23 cellular contexts compared by ENCODE assay signal in genomic region chrX:5915783-5916182, GRCh38.
"Had no signal": no experiment of that assay in that cellular context is flagged by ENCODE, and none has a peak within 500 bp of the region (broad histone marks: within the 10 kb centered on the region; RNA-seq: fewer than 3 reads in every experiment).

No MANE protein-coding gene starts in this region.

- H3K27me3 Mint-ChIP-seq: activated CD4-positive, alpha-beta T cell treated with anti-CD3 and anti-CD28 coated beads, Interleukin-2, amount 10 ng/mL, durations not matched to agents 7 days and 5 days; activated CD8-positive, alpha-beta memory T cell treated with anti-CD3 and anti-CD28 coated beads, Interleukin-2, amount 10 ng/mL, durations not matched to agents 7 days and 5 days; activated CD8-positive, alpha-beta T cell treated with anti-CD3 and anti-CD28 coated beads for 36 hours; activated naive CD8-positive, alpha-beta T cell treated with anti-CD3 and anti-CD28 coated beads, Interleukin-2, amount 50 U/mL, for 24 hours; naive B cell had no signal

- H3K36me3 ChIP-seq: cardiac muscle cell, lower lobe of right lung, sigmoid colon had no signal

- H3K4me3 ChIP-seq: cardiac muscle cell, lower lobe of right lung, sigmoid colon had no signal

- H3K4me1 Mint-ChIP-seq: activated CD4-positive, alpha-beta T cell treated with anti-CD3 and anti-CD28 coated beads, Interleukin-2, amount 10 ng/mL, durations not matched to agents 7 days and 5 days; activated CD8-positive, alpha-beta memory T cell treated with anti-CD3 and anti-CD28 coated beads, Interleukin-2, amount 10 ng/mL, durations not matched to agents 7 days and 5 days; activated naive CD8-positive, alpha-beta T cell treated with anti-CD3 and anti-CD28 coated beads, Interleukin-2, amount 50 U/mL, for 24 hours; immature natural killer cell; naive B cell; stimulated activated naive B cell treated with anti-CD40 and anti-IgM and Interleukin-4, amounts not matched to agents 10 μg/mL and 1 μg/mL and 100 μg/mL, for 72 hours had no signal

- H3K27me3 ChIP-seq: cardiac muscle cell, sigmoid colon had no signal

- H3K27ac Mint-ChIP-seq: activated CD4-positive, alpha-beta T cell treated with anti-CD3 and anti-CD28 coated beads, Interleukin-2, amount 10 ng/mL, durations not matched to agents 7 days and 5 days; activated CD8-positive, alpha-beta memory T cell treated with anti-CD3 and anti-CD28 coated beads, Interleukin-2, amount 10 ng/mL, durations not matched to agents 7 days and 5 days; activated CD8-positive, alpha-beta T cell treated with anti-CD3 and anti-CD28 coated beads for 36 hours; activated naive CD8-positive, alpha-beta T cell treated with anti-CD3 and anti-CD28 coated beads, Interleukin-2, amount 50 U/mL, for 24 hours; activated T-helper 1 cell treated with anti-CD3 and anti-CD28 coated beads, Interleukin-12 subunit alpha, Interleukin-12 subunit beta, Interleukin-2, Interleukin-4 antibody, amounts not matched to agents 30 ng/mL and 10 ng/mL and 1 ng/mL, durations not matched to agents 14 hours and 24 hours and 36 hours; immature natural killer cell; naive B cell; stimulated activated naive B cell treated with anti-CD40 and anti-IgM and Interleukin-4, amounts not matched to agents 10 μg/mL and 1 μg/mL and 100 μg/mL, for 72 hours; T-helper 2 cell treated with Interferon-gamma antibody and Interleukin-4, amounts not matched to agents 5 μg/mL and 100 μg/mL, for 36 hours had no signal

- H3K36me3 Mint-ChIP-seq: activated CD8-positive, alpha-beta memory T cell treated with anti-CD3 and anti-CD28 coated beads, Interleukin-2, amount 10 ng/mL, durations not matched to agents 7 days and 5 days; immature natural killer cell; naive B cell; stimulated activated naive B cell treated with anti-CD40 and anti-IgM and Interleukin-4, amounts not matched to agents 10 μg/mL and 1 μg/mL and 100 μg/mL, for 72 hours had no signal

- H3K4me1 ChIP-seq: lower lobe of right lung, sigmoid colon had no signal

- H3K4me3 Mint-ChIP-seq: activated CD4-positive, alpha-beta T cell treated with anti-CD3 and anti-CD28 coated beads, Interleukin-2, amount 10 ng/mL, durations not matched to agents 7 days and 5 days; activated CD8-positive, alpha-beta memory T cell treated with anti-CD3 and anti-CD28 coated beads, Interleukin-2, amount 10 ng/mL, durations not matched to agents 7 days and 5 days; activated CD8-positive, alpha-beta T cell treated with anti-CD3 and anti-CD28 coated beads for 36 hours; activated naive CD8-positive, alpha-beta T cell treated with anti-CD3 and anti-CD28 coated beads, Interleukin-2, amount 50 U/mL, for 24 hours; activated T-helper 1 cell treated with anti-CD3 and anti-CD28 coated beads, Interleukin-12 subunit alpha, Interleukin-12 subunit beta, Interleukin-2, Interleukin-4 antibody, amounts not matched to agents 30 ng/mL and 10 ng/mL and 1 ng/mL, durations not matched to agents 14 hours and 24 hours and 36 hours; immature natural killer cell; naive B cell; stimulated activated naive B cell treated with anti-CD40 and anti-IgM and Interleukin-4, amounts not matched to agents 10 μg/mL and 1 μg/mL and 100 μg/mL, for 72 hours; T-helper 2 cell treated with Interferon-gamma antibody and Interleukin-4, amounts not matched to agents 5 μg/mL and 100 μg/mL, for 36 hours had no signal

- ATAC-seq: activated CD8-positive, alpha-beta memory T cell treated with anti-CD3 and anti-CD28 coated beads, Interleukin-2, amount 10 ng/mL, durations not matched to agents 7 days and 5 days; activated CD8-positive, alpha-beta T cell treated with anti-CD3 and anti-CD28 coated beads for 36 hours; activated naive CD8-positive, alpha-beta T cell treated with anti-CD3 and anti-CD28 coated beads, Interleukin-2, amount 50 U/mL, for 24 hours; left lobe of liver; lower lobe of right lung; stimulated activated naive B cell treated with anti-CD40 and anti-IgM and Interleukin-4, amounts not matched to agents 10 μg/mL and 1 μg/mL and 100 μg/mL, for 72 hours had no signal

- H3K27ac ChIP-seq: cardiac muscle cell, epithelial cell of prostate, lower lobe of right lung, sigmoid colon, VCaP had no signal

- H3K9me3 ChIP-seq: lower lobe of right lung had no signal

- DNase-seq: activated CD4-positive, alpha-beta T cell treated with anti-CD3 and anti-CD28 coated beads, Interleukin-2, amount 10 ng/mL, durations not matched to agents 7 days and 5 days; activated CD4-positive, CD25-positive, alpha-beta regulatory T cell treated with anti-CD3 and anti-CD28 coated beads, Interleukin-2, amount 50 U/mL, for 72 hours; activated CD8-positive, alpha-beta memory T cell treated with anti-CD3 and anti-CD28 coated beads, Interleukin-2, amount 10 ng/mL, durations not matched to agents 7 days and 5 days; activated CD8-positive, alpha-beta T cell treated with anti-CD3 and anti-CD28 coated beads for 36 hours; activated gamma-delta T cell; activated naive CD4-positive, alpha-beta T cell treated with anti-CD3 and anti-CD28 coated beads, Interleukin-2, amount 50 U/mL, for 16 hours; activated naive CD8-positive, alpha-beta T cell treated with anti-CD3 and anti-CD28 coated beads, Interleukin-2, amount 50 U/mL, for 24 hours; cortex of kidney; immature natural killer cell; lower lobe of right lung; naive B cell; retina; sigmoid colon; stimulated activated CD4-positive, alpha-beta T cell treated with anti-CD3 and anti-CD28 coated beads, Interleukin-2, amount 100 ng/mL, for 48 hours; stimulated activated CD8-positive, alpha-beta memory T cell treated with anti-CD3 and anti-CD28 coated beads, Interleukin-4, amount 100 ng/mL, for 48 hours; stimulated activated naive B cell treated with anti-CD40 and anti-IgM and Interleukin-4, amounts not matched to agents 10 μg/mL and 1 μg/mL and 100 μg/mL, for 72 hours; trophoblast cell had no signal

- H3K9me3 Mint-ChIP-seq: activated CD4-positive, alpha-beta T cell treated with anti-CD3 and anti-CD28 coated beads, Interleukin-2, amount 10 ng/mL, durations not matched to agents 7 days and 5 days; activated CD8-positive, alpha-beta T cell treated with anti-CD3 and anti-CD28 coated beads for 36 hours; activated naive CD8-positive, alpha-beta T cell treated with anti-CD3 and anti-CD28 coated beads, Interleukin-2, amount 50 U/mL, for 24 hours; activated T-helper 1 cell treated with anti-CD3 and anti-CD28 coated beads, Interleukin-12 subunit alpha, Interleukin-12 subunit beta, Interleukin-2, Interleukin-4 antibody, amounts not matched to agents 30 ng/mL and 10 ng/mL and 1 ng/mL, durations not matched to agents 14 hours and 24 hours and 36 hours; T-helper 2 cell treated with Interferon-gamma antibody and Interleukin-4, amounts not matched to agents 5 μg/mL and 100 μg/mL, for 36 hours had no signal
